ENCODE assay signal across 8 cellular contexts in genomic region chr3:55487376-55488241, GRCh38. TPM values are rescaled to one million over a fixed set of nuclear protein-coding genes. Genes with fewer than 3 reads are reported as not detected.
A peak's percentile ranks its signal among the peaks of the same experiment; 100 is the strongest.
DNase-seq lines count a peak whose midpoint lies in the region; ATAC-seq and TF ChIP-seq lines count a peak whose summit lies in the region.

No MANE protein-coding gene starts in this region.

- intact Hi-C loops in left ventricle myocardium inferior (cut with micrococcal nuclease), result loop anchor here (5.0 kb wide), 1 partner anchor 260 kb away; no protein-coding TSS in a partner anchor

- H3K9me3 Mint-ChIP-seq in HFFc6, result no peaks in the 10 kb centered on the region
- H3K9me3 Mint-ChIP-seq in activated CD4-positive, alpha-beta memory T cell treated with anti-CD3 and anti-CD28 coated beads, Interleukin-2, amount 10 ng/mL, durations not matched to agents 7 days and 5 days, result no peaks in the 10 kb centered on the region

- H3K27me3 ChIP-seq in left ventricle myocardium inferior (ENCODE audit: low read depth), result peaks cover 95% of the 10 kb centered on the region

- H3K36me3 ChIP-seq in left ventricle myocardium inferior, result no peaks in the 10 kb centered on the region

- peak overlapping the region; percentile 68 for H3K27ac ChIP-seq in C4-2B
- H3K27ac ChIP-seq in left ventricle myocardium inferior (replicated peaks), result peak overlapping the region; percentile 74

- peaks cover 63% of the 10 kb centered on the region for H3K4me1 Mint-ChIP-seq in HFFc6 (ENCODE audit: low read depth)
- H3K4me1 Mint-ChIP-seq in activated CD4-positive, alpha-beta memory T cell treated with anti-CD3 and anti-CD28 coated beads, Interleukin-2, amount 10 ng/mL, durations not matched to agents 7 days and 5 days, result peaks cover 16% of the 10 kb centered on the region

- peak overlapping the region; percentile 98 for H3K4me3 Mint-ChIP-seq in HFFc6
- H3K4me3 Mint-ChIP-seq in activated CD4-positive, alpha-beta memory T cell treated with anti-CD3 and anti-CD28 coated beads, Interleukin-2, amount 10 ng/mL, durations not matched to agents 7 days and 5 days, result peak overlapping the region; percentile 65

- CTCF ChIA-PET in activated CD4-positive, alpha-beta memory T cell treated with anti-CD3 and anti-CD28 coated beads, Interleukin-2, amount 10 ng/mL, durations not matched to agents 7 days and 5 days (lab: Charles Lee), result no interaction called here

- H3K27ac Mint-ChIP-seq in HFFc6, result peak overlapping the region; percentile 97
- no peak overlapping the region for H3K27ac Mint-ChIP-seq in activated CD4-positive, alpha-beta memory T cell treated with anti-CD3 and anti-CD28 coated beads, Interleukin-2, amount 10 ng/mL, durations not matched to agents 7 days and 5 days

- no peak; the same call in none of the 2 replicates for TF ChIP-seq CTCF in C4-2B (conservative IDR thresholded peaks at IDR 0.05)
- no peak for TF ChIP-seq CTCF in HFFc6 (IDR thresholded peaks at IDR 0.05)
- TF ChIP-seq CTCF in left ventricle myocardium inferior (IDR thresholded peaks at IDR 0.05; ENCODE audit: borderline replicate concordance), result no peak
- TF ChIP-seq CTCF in retinal pigment epithelial cell (conservative IDR thresholded peaks at IDR 0.05; ENCODE audit: low read depth, low read length), result no peak

- H3K36me3 Mint-ChIP-seq in HFFc6 (ENCODE audit: low read depth), result peaks cover 28% of the 10 kb centered on the region
- no peaks in the 10 kb centered on the region for H3K36me3 Mint-ChIP-seq in activated CD4-positive, alpha-beta memory T cell treated with anti-CD3 and anti-CD28 coated beads, Interleukin-2, amount 10 ng/mL, durations not matched to agents 7 days and 5 days (ENCODE audit: low read depth)

- H3K4me1 ChIP-seq in left ventricle myocardium inferior, result peaks cover 48% of the 10 kb centered on the region

- POLR2A ChIA-PET in activated CD4-positive, alpha-beta memory T cell treated with anti-CD3 and anti-CD28 coated beads, Interleukin-2, amount 10 ng/mL, durations not matched to agents 7 days and 5 days (lab: Charles Lee), result no interaction called here

- peak; percentile 59 for DNase-seq in HFFc6
- no peak for DNase-seq in activated CD4-positive, alpha-beta memory T cell treated with anti-CD3 and anti-CD28 coated beads, Interleukin-2, amount 10 ng/mL, durations not matched to agents 7 days and 5 days
- peak; percentile 22 for DNase-seq in left ventricle myocardium inferior
- DNase-seq in retinal pigment epithelial cell (ENCODE audit: low read depth), result no peak
- DNase-seq in NCI-H2029 (lab: John Stamatoyannopoulos, UW), result no peak

- ATAC-seq in HG03469 (IDR thresholded peaks at IDR 0.05; ENCODE audit: unreplicated experiment) (no peak), HG03045 (IDR thresholded peaks at IDR 0.05; ENCODE audit: unreplicated experiment) (no peak)

- H3K4me3 ChIP-seq in left ventricle myocardium inferior (peak overlapping the region; percentile 78), retinal pigment epithelial cell (ENCODE audit: low read length) (peak overlapping the region; percentile 91)

- no peaks in the 10 kb centered on the region for H3K9me3 ChIP-seq in left ventricle myocardium inferior (replicated peaks)

- peaks cover 14% of the 10 kb centered on the region for H3K27me3 Mint-ChIP-seq in HFFc6 (ENCODE audit: insufficient read depth)
- peaks cover 73% of the 10 kb centered on the region for H3K27me3 Mint-ChIP-seq in activated CD4-positive, alpha-beta memory T cell treated with anti-CD3 and anti-CD28 coated beads, Interleukin-2, amount 10 ng/mL, durations not matched to agents 7 days and 5 days

RNA-seq across cellular contexts. Expression of gene WNT5A, which starts 0.5 kb away (rescaled TPM):
- total RNA-seq in HFFc6 (2021; fragmentation: NEBNext Ultra II Directional; extraction: Animal tissue kit (Norgen Biotek cat#: 25700)), result 100 to 1,000 TPM; 240 to 387 (median 256) TPM
- not detected for total RNA-seq in activated CD4-positive, alpha-beta memory T cell treated with anti-CD3 and anti-CD28 coated beads, Interleukin-2, amount 10 ng/mL, durations not matched to agents 7 days and 5 days
- total RNA-seq in left ventricle myocardium inferior, result 3.8 TPM

Comparison
In these comparisons a context has a peak if more than half of its experiments do, and no peak if none do; other contexts are left out.
1. DNase-seq: peak in HFFc6 (single experiment) and left ventricle myocardium inferior (single experiment); none in activated CD4-positive, alpha-beta memory T cell treated with anti-CD3 and anti-CD28 coated beads, Interleukin-2, amount 10 ng/mL, durations not matched to agents 7 days and 5 days (single experiment), retinal pigment epithelial cell (single experiment) and NCI-H2029 (single experiment).
2. RNA of gene WNT5A, which starts 0.5 kb away (total RNA-seq): 240 to 387 TPM in HFFc6; 3.8 TPM in left ventricle myocardium inferior (single experiment) and not detected in activated CD4-positive, alpha-beta memory T cell treated with anti-CD3 and anti-CD28 coated beads, Interleukin-2, amount 10 ng/mL, durations not matched to agents 7 days and 5 days; every median in the first group is over 10 times any median in the second.